ENCODE assay signal across 2 cellular contexts in the genomic region with DNA sequence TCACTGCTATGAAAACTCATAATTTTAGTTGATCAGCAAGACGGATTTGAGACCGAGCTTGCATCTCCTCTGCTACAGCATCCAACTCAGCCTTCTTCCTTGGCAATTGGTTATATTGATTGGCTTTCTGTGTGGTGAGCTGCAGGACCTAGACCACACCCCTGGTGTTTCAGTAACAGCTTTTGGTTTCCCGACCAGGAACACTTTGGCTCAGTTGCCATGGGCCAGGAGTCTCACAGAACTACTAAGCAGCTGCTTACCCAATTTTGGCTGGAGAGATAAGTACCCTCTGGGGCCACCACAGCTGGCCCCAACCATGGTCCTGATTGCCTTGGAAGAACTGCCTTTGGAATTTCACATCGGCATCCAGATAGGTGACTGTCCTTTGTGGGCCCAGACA.
A peak's percentile ranks its signal among the peaks of the same experiment; 100 is the strongest.
TF ChIP-seq lines count a peak whose summit lies in the region.

TSS of gene GLYATL1 (plus strand) at position 212 of the 400 bp plus-strand sequence. CDS start 7,600 bp downstream, outside the sequence.

TF ChIP-seq in liver, 16 proteins besides CTCF, POLR2A, EP300 and RAD21:
- TF ChIP-seq FOXA2 (IDR thresholded peaks at IDR 0.05) = no peak
- peak; percentile 47 to 67 for TF ChIP-seq HNF4A (conservative IDR thresholded peaks at IDR 0.05)
- TF ChIP-seq YY1 (IDR thresholded peaks at IDR 0.05) = peak; percentile 55
- TF ChIP-seq SP1 (IDR thresholded peaks at IDR 0.05) = peak; percentile 18
- peak in 1 of 2 donors; percentile 63 for TF ChIP-seq RXRA (IDR thresholded peaks at IDR 0.05)
- peak; percentile 81 for TF ChIP-seq REST (IDR thresholded peaks at IDR 0.05)
- peak; percentile 44 for TF ChIP-seq ATF3 (IDR thresholded peaks at IDR 0.05)
- TF ChIP-seq HNF4G (IDR thresholded peaks at IDR 0.05) = no peak
- TF ChIP-seq GABPA (IDR thresholded peaks at IDR 0.05 in 1 of 2, conservative IDR thresholded peaks at IDR 0.05 in 1 of 2) = no peak
- TF ChIP-seq, protein P1, sequence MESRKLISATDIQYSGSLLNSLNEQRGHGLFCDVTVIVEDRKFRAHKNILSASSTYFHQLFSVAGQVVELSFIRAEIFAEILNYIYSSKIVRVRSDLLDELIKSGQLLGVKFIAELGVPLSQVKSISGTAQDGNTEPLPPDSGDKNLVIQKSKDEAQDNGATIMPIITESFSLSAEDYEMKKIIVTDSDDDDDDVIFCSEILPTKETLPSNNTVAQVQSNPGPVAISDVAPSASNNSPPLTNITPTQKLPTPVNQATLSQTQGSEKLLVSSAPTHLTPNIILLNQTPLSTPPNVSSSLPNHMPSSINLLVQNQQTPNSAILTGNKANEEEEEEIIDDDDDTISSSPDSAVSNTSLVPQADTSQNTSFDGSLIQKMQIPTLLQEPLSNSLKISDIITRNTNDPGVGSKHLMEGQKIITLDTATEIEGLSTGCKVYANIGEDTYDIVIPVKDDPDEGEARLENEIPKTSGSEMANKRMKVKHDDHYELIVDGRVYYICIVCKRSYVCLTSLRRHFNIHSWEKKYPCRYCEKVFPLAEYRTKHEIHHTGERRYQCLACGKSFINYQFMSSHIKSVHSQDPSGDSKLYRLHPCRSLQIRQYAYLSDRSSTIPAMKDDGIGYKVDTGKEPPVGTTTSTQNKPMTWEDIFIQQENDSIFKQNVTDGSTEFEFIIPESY (IDR thresholded peaks at IDR 0.05) = peak; percentile 29
- peak in 1 of 2 donors; percentile 15 for TF ChIP-seq JUND (IDR thresholded peaks at IDR 0.05)
- TF ChIP-seq NR2F2 (IDR thresholded peaks at IDR 0.05) = no peak
- peak; percentile 84 for TF ChIP-seq TAF1 (conservative IDR thresholded peaks at IDR 0.05)

TF ChIP-seq in HepG2, 621 proteins besides CTCF, POLR2A, EP300 and RAD21 (continued from another document):
- TF ChIP-seq ATRX (CRISPR knock-in tag; IDR thresholded peaks at IDR 0.05; ENCODE audit: borderline replicate concordance) (no peak), ARNT2 (CRISPR knock-in tag; IDR thresholded peaks at IDR 0.05; ENCODE audit: low read depth) (no peak), ZNF44 (CRISPR knock-in tag; IDR thresholded peaks at IDR 0.05) (no peak), YY1 (IDR thresholded peaks at IDR 0.05; ENCODE audit: insufficient read depth, insufficient replicate concordance, low read depth, low read length) (no peak), NR1H2 (CRISPR knock-in tag; IDR thresholded peaks at IDR 0.05; ENCODE audit: borderline replicate concordance, low read depth) (no peak), HMGA1 (CRISPR knock-in tag; conservative IDR thresholded peaks at IDR 0.05) (no peak), FOXA3 (CRISPR knock-in tag; IDR thresholded peaks at IDR 0.05) (no peak), CHD2 (IDR thresholded peaks at IDR 0.05; ENCODE audit: low read depth, low read length) (no peak), NBN (conservative IDR thresholded peaks at IDR 0.05) (no peak), KLF13 (CRISPR knock-in tag; IDR thresholded peaks at IDR 0.05) (no peak), ZNF530 (CRISPR knock-in tag; IDR thresholded peaks at IDR 0.05; ENCODE audit: low read depth) (no peak), PPARG (CRISPR knock-in tag; conservative IDR thresholded peaks at IDR 0.05) (no peak), ZSCAN22 (CRISPR knock-in tag; IDR thresholded peaks at IDR 0.05) (no peak), ZKSCAN5 (CRISPR knock-in tag; IDR thresholded peaks at IDR 0.05) (no peak)
- TF ChIP-seq, protein P2, sequence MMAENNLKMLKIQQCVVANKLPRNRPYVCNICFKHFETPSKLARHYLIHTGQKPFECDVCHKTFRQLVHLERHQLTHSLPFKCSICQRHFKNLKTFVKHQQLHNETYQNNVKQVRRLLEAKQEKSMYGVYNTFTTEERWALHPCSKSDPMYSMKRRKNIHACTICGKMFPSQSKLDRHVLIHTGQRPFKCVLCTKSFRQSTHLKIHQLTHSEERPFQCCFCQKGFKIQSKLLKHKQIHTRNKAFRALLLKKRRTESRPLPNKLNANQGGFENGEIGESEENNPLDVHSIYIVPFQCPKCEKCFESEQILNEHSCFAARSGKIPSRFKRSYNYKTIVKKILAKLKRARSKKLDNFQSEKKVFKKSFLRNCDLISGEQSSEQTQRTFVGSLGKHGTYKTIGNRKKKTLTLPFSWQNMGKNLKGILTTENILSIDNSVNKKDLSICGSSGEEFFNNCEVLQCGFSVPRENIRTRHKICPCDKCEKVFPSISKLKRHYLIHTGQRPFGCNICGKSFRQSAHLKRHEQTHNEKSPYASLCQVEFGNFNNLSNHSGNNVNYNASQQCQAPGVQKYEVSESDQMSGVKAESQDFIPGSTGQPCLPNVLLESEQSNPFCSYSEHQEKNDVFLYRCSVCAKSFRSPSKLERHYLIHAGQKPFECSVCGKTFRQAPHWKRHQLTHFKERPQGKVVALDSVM (CRISPR knock-in tag; IDR thresholded peaks at IDR 0.05) = no peak
- TF ChIP-seq, protein P3, sequence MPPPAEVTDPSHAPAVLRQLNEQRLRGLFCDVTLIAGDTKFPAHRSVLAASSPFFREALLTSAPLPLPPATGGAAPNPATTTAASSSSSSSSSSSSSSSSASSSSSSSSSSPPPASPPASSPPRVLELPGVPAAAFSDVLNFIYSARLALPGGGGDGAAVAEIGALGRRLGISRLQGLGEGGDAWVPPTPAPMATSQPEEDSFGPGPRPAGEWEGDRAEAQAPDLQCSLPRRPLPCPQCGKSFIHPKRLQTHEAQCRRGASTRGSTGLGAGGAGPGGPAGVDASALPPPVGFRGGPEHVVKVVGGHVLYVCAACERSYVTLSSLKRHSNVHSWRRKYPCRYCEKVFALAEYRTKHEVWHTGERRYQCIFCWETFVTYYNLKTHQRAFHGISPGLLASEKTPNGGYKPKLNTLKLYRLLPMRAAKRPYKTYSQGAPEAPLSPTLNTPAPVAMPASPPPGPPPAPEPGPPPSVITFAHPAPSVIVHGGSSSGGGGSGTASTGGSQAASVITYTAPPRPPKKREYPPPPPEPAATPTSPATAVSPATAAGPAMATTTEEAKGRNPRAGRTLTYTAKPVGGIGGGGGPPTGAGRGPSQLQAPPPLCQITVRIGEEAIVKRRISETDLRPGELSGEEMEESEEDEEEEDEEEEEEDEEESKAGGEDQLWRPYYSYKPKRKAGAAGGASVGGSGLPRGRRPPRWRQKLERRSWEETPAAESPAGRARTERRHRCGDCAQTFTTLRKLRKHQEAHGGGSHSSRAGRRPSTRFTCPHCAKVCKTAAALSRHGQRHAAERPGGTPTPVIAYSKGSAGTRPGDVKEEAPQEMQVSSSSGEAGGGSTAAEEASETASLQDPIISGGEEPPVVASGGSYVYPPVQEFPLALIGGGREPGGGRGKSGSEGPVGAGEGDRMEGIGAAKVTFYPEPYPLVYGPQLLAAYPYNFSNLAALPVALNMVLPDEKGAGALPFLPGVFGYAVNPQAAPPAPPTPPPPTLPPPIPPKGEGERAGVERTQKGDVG (CRISPR knock-in tag; IDR thresholded peaks at IDR 0.05; ENCODE audit: borderline replicate concordance) = no peak
- TF ChIP-seq, protein P4, sequence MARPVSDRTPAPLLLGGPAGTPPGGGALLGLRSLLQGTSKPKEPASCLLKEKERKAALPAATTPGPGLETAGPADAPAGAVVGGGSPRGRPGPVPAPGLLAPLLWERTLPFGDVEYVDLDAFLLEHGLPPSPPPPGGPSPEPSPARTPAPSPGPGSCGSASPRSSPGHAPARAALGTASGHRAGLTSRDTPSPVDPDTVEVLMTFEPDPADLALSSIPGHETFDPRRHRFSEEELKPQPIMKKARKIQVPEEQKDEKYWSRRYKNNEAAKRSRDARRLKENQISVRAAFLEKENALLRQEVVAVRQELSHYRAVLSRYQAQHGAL (CRISPR knock-in tag; IDR thresholded peaks at IDR 0.05; ENCODE audit: not compliant biosample characterization) = no peak
- TF ChIP-seq, protein P5, sequence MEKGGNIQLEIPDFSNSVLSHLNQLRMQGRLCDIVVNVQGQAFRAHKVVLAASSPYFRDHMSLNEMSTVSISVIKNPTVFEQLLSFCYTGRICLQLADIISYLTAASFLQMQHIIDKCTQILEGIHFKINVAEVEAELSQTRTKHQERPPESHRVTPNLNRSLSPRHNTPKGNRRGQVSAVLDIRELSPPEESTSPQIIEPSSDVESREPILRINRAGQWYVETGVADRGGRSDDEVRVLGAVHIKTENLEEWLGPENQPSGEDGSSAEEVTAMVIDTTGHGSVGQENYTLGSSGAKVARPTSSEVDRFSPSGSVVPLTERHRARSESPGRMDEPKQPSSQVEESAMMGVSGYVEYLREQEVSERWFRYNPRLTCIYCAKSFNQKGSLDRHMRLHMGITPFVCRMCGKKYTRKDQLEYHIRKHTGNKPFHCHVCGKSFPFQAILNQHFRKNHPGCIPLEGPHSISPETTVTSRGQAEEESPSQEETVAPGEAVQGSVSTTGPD (CRISPR knock-in tag; IDR thresholded peaks at IDR 0.05) = no peak
